9 cellular contexts compared by ENCODE assay signal in genomic region chr20:38073307-38074010, GRCh38. TPM values are rescaled to one million over a fixed set of nuclear protein-coding genes. Genes with fewer than 3 reads are reported as not detected.
DNase-seq lines count a peak whose midpoint lies in the region; ATAC-seq and TF ChIP-seq lines count a peak whose summit lies in the region.
"Had no signal": no experiment of that assay in that cellular context is flagged by ENCODE, and none has a peak within 500 bp of the region (broad histone marks: within the 10 kb centered on the region; RNA-seq: fewer than 3 reads in every experiment).

No MANE protein-coding gene starts in this region.

- H3K36me3 ChIP-seq in lung (ENCODE audit: control insufficient read depth in 2 of 2, insufficient read depth in 2 of 2, low read length in 2 of 2) (peaks cover 19 to 26% of the 10 kb centered on the region in 2 donors), tibial artery (peaks cover 9 to 53% (median 28%) of the 10 kb centered on the region in 3 donors)

- no peak for DNase-seq in activated CD4-positive, CD25-positive, alpha-beta regulatory T cell (lab: John Stamatoyannopoulos, UW)
- DNase-seq in HT-29 (ENCODE audit: low spot score) (peak; percentile 91), RPMI7951 (ENCODE audit: low read depth) (peak; percentile 98), dermis microvascular lymphatic vessel endothelial cell (ENCODE audit: low read depth in 2 of 2) (peak; percentile 48 to 89), lung (ENCODE audit: low spot score) (peak; percentile 69), tibial artery (peak; percentile 75 to 78)

- peak; percentile 28 for TF ChIP-seq CTCF in lung (IDR thresholded peaks at IDR 0.05; ENCODE audit: control extremely low read depth, extremely low read depth)
- TF ChIP-seq CTCF in tibial artery (IDR thresholded peaks at IDR 0.05), result peak; percentile 76 to 89

- H3K27me3 ChIP-seq in lung (ENCODE audit: control insufficient read depth, insufficient read depth) (no peaks in the 10 kb centered on the region), tibial artery (no peaks in the 10 kb centered on the region)

- peaks cover 2 to 20% of the 10 kb centered on the region in 2 donors for H3K4me1 ChIP-seq in lung (ENCODE audit: control insufficient read depth in 2 of 2, insufficient read depth in 2 of 2, low read length in 2 of 2)
- H3K4me1 ChIP-seq in tibial artery, result peaks cover 0 to 44% (median 28%) of the 10 kb centered on the region in 4 donors

- H3K4me3 ChIP-seq in lung (no peak overlapping the region), tibial artery (no peak overlapping the region)

- peak overlapping the region; percentile 29 to 54 for H3K27ac ChIP-seq in lung (ENCODE audit: low read depth in 1 of 2, low read length in 1 of 2)
- peak overlapping the region; percentile 73 to 82 for H3K27ac ChIP-seq in tibial artery
- H3K27ac ChIP-seq: epithelial cell of prostate had no signal

- 40 to 63% methylated on average over 4 of the region's 4 CpGs for WGBS in lung, 2 donors

- peak; percentile 41 to 43 for ATAC-seq in activated CD4-positive, CD25-positive, alpha-beta regulatory T cell treated with anti-CD3 and anti-CD28 coated beads, Interleukin-2, amount 50 U/mL, for 24 hours
- peak; percentile 84 for ATAC-seq in lung (ENCODE audit: insufficient read depth, low FRiP score)
- ATAC-seq in HG03095 (IDR thresholded peaks at IDR 0.05; ENCODE audit: unreplicated experiment), result no peak

- H3K9me3 ChIP-seq in lung (ENCODE audit: control insufficient read depth in 2 of 2, insufficient read depth in 1 of 2, low read length in 1 of 2) (no peaks in the 10 kb centered on the region), tibial artery (no peaks in the 10 kb centered on the region)

- intact Hi-C loops in tibial artery (cut with DNase I; ENCODE audit: low total_unique reads), result loop anchor here (5.0 kb wide), 1 partner anchor 94 kb away; the partner anchor contains the start of gene TGM2

RNA-seq across cellular contexts. Expression of gene RPRD1B, which starts 39.9 kb away (rescaled TPM):
- 33.9 and 35.5 TPM in 2 replicates for total RNA-seq in HT-29 (2014; rRNA removed; shearing (Covaris generic))
- 21.5 and 22.3 TPM in 2 replicates for total RNA-seq in RPMI7951 (2014; rRNA removed; shearing (Covaris generic))
- 11.9 and 15.6 TPM in 2 replicates for total RNA-seq in dermis microvascular lymphatic vessel endothelial cell
- total RNA-seq in lung, result 10 to 100 TPM; 32.8 to 58.6 TPM
- 10 to 100 TPM in 1 of 2 donors, 1 to 10 TPM in 1; 6.8 to 20.4 TPM for polyA plus RNA-seq in lung

RNA-seq across cellular contexts. Expression of gene TTI1, which starts 40.2 kb away (rescaled TPM):
- total RNA-seq in HT-29 (2014; rRNA removed; shearing (Covaris generic)), result 24.6 and 27.6 TPM in 2 replicates
- total RNA-seq in RPMI7951 (2014; rRNA removed; shearing (Covaris generic)), result 30.6 and 36.4 TPM in 2 replicates
- total RNA-seq in dermis microvascular lymphatic vessel endothelial cell, result 13.7 and 16.3 TPM in 2 replicates
- 10 to 100 TPM; 18.0 to 33.8 TPM for total RNA-seq in lung
- 10 to 100 TPM in 1 of 2 donors, 1 to 10 TPM in 1; 6.7 to 13.0 TPM for polyA plus RNA-seq in lung

Comparison
In these comparisons a context has a peak if more than half of its experiments do, and no peak if none do; other contexts are left out.
1. DNase-seq: peak in HT-29 (single experiment), RPMI7951 (single experiment), dermis microvascular lymphatic vessel endothelial cell (2 of 2), lung (single experiment) and tibial artery (2 of 2); none in activated CD4-positive, CD25-positive, alpha-beta regulatory T cell (0 of 4).